In genomic region chr16:58125041-58125440, GRCh38 we compare ENCODE assay signal across 15 cellular contexts. TPM values are rescaled to one million over a fixed set of nuclear protein-coding genes. Genes with fewer than 3 reads are reported as not detected.
DNase-seq lines count a peak whose midpoint lies in the region; ATAC-seq and TF ChIP-seq lines count a peak whose summit lies in the region.
"Had no signal": no experiment of that assay in that cellular context is flagged by ENCODE, and none has a peak within 500 bp of the region (broad histone marks: within the 10 kb centered on the region; RNA-seq: fewer than 3 reads in every experiment).

No MANE protein-coding gene starts in this region.

- H3K27ac ChIP-seq in left ventricle myocardium inferior (replicated peaks) (peak overlapping the region; percentile 96), PC-3 (ENCODE audit: low read length) (no peak overlapping the region), tibial nerve (peak overlapping the region in 3 of 4 donors; percentile 94 to 98 (median 95))
- H3K27ac ChIP-seq: SK-N-MC had no signal

- DNase-seq in left ventricle myocardium inferior (no peak), cardiac septum (ENCODE audit: low spot score) (no peak), PC-3 (no peak), glutamatergic neuron (no peak), tibial nerve (ENCODE audit: low spot score in 2 of 2) (no peak), posterior vena cava (ENCODE audit: low spot score) (no peak), NCI-H2029 (lab: John Stamatoyannopoulos, UW) (no peak)
- DNase-seq: DMS79, NCI-H1048, NCI-H146, NCI-H226 had no signal

- H3K9me2 ChIP-seq in PC-3 (replicated peaks; ENCODE audit: low read length): no peaks in the 10 kb centered on the region

- whole genome bisulfite sequencing in tibial nerve, 2 donors: 59 to 65% methylated on average over 4 of the region's 4 CpGs

- H3K79me2 ChIP-seq in PC-3 (ENCODE audit: low read length): peaks cover 86% of the 10 kb centered on the region

- H3K36me3 Mint-ChIP-seq in glutamatergic neuron (ENCODE audit: unreplicated experiment): no peaks in the 10 kb centered on the region
- H3K36me3 Mint-ChIP-seq in stimulated activated memory B cell treated with anti-CD40 and anti-IgM and Interleukin-4, amounts not matched to agents 10 μg/mL and 1 μg/mL and 100 μg/mL, for 72 hours: no peaks in the 10 kb centered on the region

- peaks cover 3% of the 10 kb centered on the region for H3K9me3 ChIP-seq in left ventricle myocardium inferior (replicated peaks)
- H3K9me3 ChIP-seq in PC-3 (ENCODE audit: low read length): no peaks in the 10 kb centered on the region
- peaks cover 0 to 3% (median 0%) of the 10 kb centered on the region in 4 donors for H3K9me3 ChIP-seq in tibial nerve

- H3K4me1 ChIP-seq in left ventricle myocardium inferior (peaks cover 93% of the 10 kb centered on the region), PC-3 (ENCODE audit: insufficient read depth, low read length) (peaks cover 39% of the 10 kb centered on the region), tibial nerve (peaks cover 0 to 84% (median 54%) of the 10 kb centered on the region in 4 donors)

- H3K36me3 ChIP-seq in left ventricle myocardium inferior (no peaks in the 10 kb centered on the region), PC-3 (ENCODE audit: low read depth, low read length) (no peaks in the 10 kb centered on the region), tibial nerve (no peaks in the 10 kb centered on the region)

- intact Hi-C loops in left ventricle myocardium inferior (cut with micrococcal nuclease): loop anchor here (5.0 kb wide), 1 partner anchor 93 kb away; no protein-coding TSS in a partner anchor
- intact Hi-C loops in cardiac septum (cut with DNase I): no loop called here
- intact Hi-C loops in PC-3 (cut with micrococcal nuclease): loop anchor here (5.0 kb wide), 1 partner anchor 72 kb away; the partner anchor contains the start of gene CSNK2A2
- intact Hi-C loops in posterior vena cava (cut with DNase I): loop anchor here (5.0 to 10.0 kb wide), 2 partner anchors 103 to 330 kb away; no protein-coding TSS in a partner anchor

- H3K4me3 ChIP-seq in left ventricle myocardium inferior (no peak overlapping the region), PC-3 (ENCODE audit: low read length) (no peak overlapping the region), tibial nerve (no peak overlapping the region)
- H3K4me3 ChIP-seq: SK-N-MC had no signal

- no peak for ATAC-seq in PC-3
- no peak for ATAC-seq in stimulated activated memory B cell treated with anti-CD40 and anti-IgM and Interleukin-4, amounts not matched to agents 10 μg/mL and 1 μg/mL and 100 μg/mL, for 72 hours
- ATAC-seq: Right ventricle myocardium inferior had no signal

- H3K4me3 Mint-ChIP-seq in glutamatergic neuron (ENCODE audit: unreplicated experiment): peak overlapping the region; percentile 20
- no peak overlapping the region for H3K4me3 Mint-ChIP-seq in stimulated activated memory B cell treated with anti-CD40 and anti-IgM and Interleukin-4, amounts not matched to agents 10 μg/mL and 1 μg/mL and 100 μg/mL, for 72 hours
- H3K4me3 Mint-ChIP-seq: CD14-positive monocyte had no signal

- peaks cover 62% of the 10 kb centered on the region for H4K20me1 ChIP-seq in PC-3 (ENCODE audit: low read length)

- H2AFZ ChIP-seq in PC-3 (ENCODE audit: low read length): no peak overlapping the region

- no peaks in the 10 kb centered on the region for H3K27me3 ChIP-seq in left ventricle myocardium inferior (ENCODE audit: low read depth)
- H3K27me3 ChIP-seq in PC-3 (ENCODE audit: low read length): no peaks in the 10 kb centered on the region
- H3K27me3 ChIP-seq in tibial nerve: no peaks in the 10 kb centered on the region

- CTCF ChIA-PET in PC-3 (lab: Charles Lee): no interaction called here

- no peak for TF ChIP-seq POLR2A in tibial nerve (IDR thresholded peaks at IDR 0.05)

- POLR2A ChIA-PET in PC-3 (lab: Charles Lee; ENCODE audit: unreplicated experiment): no interaction called here

- no peak for TF ChIP-seq EP300 in tibial nerve (IDR thresholded peaks at IDR 0.05)

- 0 out of 2 replicates have a peak overlapping the region, but pooled peaks have one; percentile 22 for H3K4me2 ChIP-seq in PC-3 (ENCODE audit: low read length)

- H3K9me3 Mint-ChIP-seq in glutamatergic neuron (ENCODE audit: unreplicated experiment): peaks cover 10% of the 10 kb centered on the region
- no peaks in the 10 kb centered on the region for H3K9me3 Mint-ChIP-seq in stimulated activated memory B cell treated with anti-CD40 and anti-IgM and Interleukin-4, amounts not matched to agents 10 μg/mL and 1 μg/mL and 100 μg/mL, for 72 hours
- H3K9me3 Mint-ChIP-seq: CD14-positive monocyte had no signal

- TF ChIP-seq CTCF in left ventricle myocardium inferior (IDR thresholded peaks at IDR 0.05; ENCODE audit: borderline replicate concordance) (no peak), PC-3 (conservative IDR thresholded peaks at IDR 0.05; ENCODE audit: low read depth, low read length) (no peak), glutamatergic neuron (IDR thresholded peaks at IDR 0.05; ENCODE audit: partially characterized antibody, unreplicated experiment) (no peak), tibial nerve (IDR thresholded peaks at IDR 0.05) (no peak)

- H3F3A ChIP-seq in PC-3 (ENCODE audit: low read length, unreplicated experiment): no peaks in the 10 kb centered on the region

- no peak overlapping the region for H3K9ac ChIP-seq in PC-3 (ENCODE audit: low read length)

- H3K27ac Mint-ChIP-seq in glutamatergic neuron (ENCODE audit: unreplicated experiment): no peak overlapping the region
- H3K27ac Mint-ChIP-seq in stimulated activated memory B cell treated with anti-CD40 and anti-IgM and Interleukin-4, amounts not matched to agents 10 μg/mL and 1 μg/mL and 100 μg/mL, for 72 hours: no peak overlapping the region
- H3K27ac Mint-ChIP-seq: CD14-positive monocyte had no signal

- peaks cover 3% of the 10 kb centered on the region for H3K27me3 Mint-ChIP-seq in glutamatergic neuron (ENCODE audit: unreplicated experiment)
- H3K27me3 Mint-ChIP-seq in stimulated activated memory B cell treated with anti-CD40 and anti-IgM and Interleukin-4, amounts not matched to agents 10 μg/mL and 1 μg/mL and 100 μg/mL, for 72 hours: no peaks in the 10 kb centered on the region

- H3K4me1 Mint-ChIP-seq in glutamatergic neuron (ENCODE audit: low read depth, unreplicated experiment): peaks cover 55% of the 10 kb centered on the region
- H3K4me1 Mint-ChIP-seq in stimulated activated memory B cell treated with anti-CD40 and anti-IgM and Interleukin-4, amounts not matched to agents 10 μg/mL and 1 μg/mL and 100 μg/mL, for 72 hours: peaks cover 47% of the 10 kb centered on the region

- no TSS peak for BruUV-seq in PC-3 (replicated peaks; lab: Mats Ljungman, UMichigan)

RNA-seq across cellular contexts. Expression of gene CFAP20, which starts 4.1 kb away (rescaled TPM):
- 34.5 TPM for total RNA-seq in left ventricle myocardium inferior
- 36.7 TPM for total RNA-seq in cardiac septum
- 43.3 and 58.3 TPM in 2 replicates for total RNA-seq in PC-3 (2014; rRNA removed)
- total RNA-seq in glutamatergic neuron (ENCODE audit: unreplicated experiment): 48.6 TPM
- total RNA-seq in tibial nerve: 10 to 100 TPM; 19.9 to 32.4 (median 25.6) TPM
- 10 to 100 TPM; 14.5 to 15.3 TPM for total RNA-seq in posterior vena cava
